In the genomic region with DNA sequence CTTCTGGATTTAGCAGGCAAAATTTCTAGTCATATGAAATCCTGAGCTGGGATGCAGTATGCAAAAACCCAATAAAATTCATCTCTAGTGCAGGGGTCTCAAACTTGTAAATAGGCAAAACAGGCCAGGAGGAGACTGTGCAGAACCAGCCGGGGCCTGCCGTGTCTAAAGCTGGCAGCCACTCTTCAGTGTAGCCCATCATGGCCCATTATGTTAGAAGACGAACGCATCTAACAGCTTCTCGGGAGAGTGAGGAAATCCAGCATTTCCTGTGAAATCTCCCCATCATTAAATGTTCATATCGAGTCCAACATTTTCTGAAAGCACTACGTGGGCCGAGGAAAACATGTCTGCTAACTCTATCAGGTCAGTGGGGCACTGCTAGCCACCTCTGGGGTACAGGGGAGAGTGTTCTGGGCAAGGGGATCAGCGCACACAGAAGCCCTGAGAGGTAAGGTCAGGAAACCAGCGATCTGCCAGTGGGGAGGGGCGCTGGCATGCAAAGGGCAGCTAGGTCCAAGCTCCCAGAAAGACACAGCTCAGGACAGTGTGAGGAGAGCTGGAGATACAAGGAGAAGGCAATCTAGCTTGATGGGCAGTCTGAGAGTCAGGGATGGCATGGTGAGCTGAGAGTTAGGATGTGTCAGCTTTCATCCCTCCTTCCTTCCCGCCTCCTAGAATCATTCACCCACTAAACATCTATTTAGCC, we compare ENCODE assay signal across 9 cellular contexts.
DNase-seq lines count a peak whose midpoint lies in the region; ATAC-seq and TF ChIP-seq lines count a peak whose summit lies in the region.
"Had no signal": no experiment of that assay in that cellular context is flagged by ENCODE, and none has a peak within 500 bp of the region (broad histone marks: within the 10 kb centered on the region; RNA-seq: fewer than 3 reads in every experiment).

No MANE protein-coding gene starts in this region.

- POLR2A ChIA-PET in activated B cell treated with CpG ODN at 0.5 μM for 24 hours (lab: Charles Lee): interaction anchor here (0.6 kb wide), 1 partner anchor 1311 kb away, joined by 3 read pairs; no protein-coding TSS in a partner anchor

- H3K9me3 Mint-ChIP-seq in HFFc6 (no peaks in the 10 kb centered on the region), activated B cell treated with CpG ODN at 0.5 μM for 24 hours (no peaks in the 10 kb centered on the region)
- H3K9me3 Mint-ChIP-seq: naive thymus-derived CD8-positive, alpha-beta T cell had no signal

- H3K9ac ChIP-seq in iPS-20b (ENCODE audit: low read depth, low read length) (peak overlapping the region; percentile 45), smooth muscle cell (ENCODE audit: low read depth) (no peak overlapping the region)

- H3K27ac Mint-ChIP-seq in HFFc6: 0 out of 2 replicates have a peak overlapping the region, but pooled peaks have one; percentile 22
- H3K27ac Mint-ChIP-seq in activated B cell treated with CpG ODN at 0.5 μM for 24 hours: peak overlapping the region; percentile 59

- ATAC-seq in activated B cell treated with CpG ODN at 0.5 μM for 24 hours (ENCODE audit: low read depth) (no peak), HG02884 (IDR thresholded peaks at IDR 0.05; ENCODE audit: unreplicated experiment) (no peak), omental fat pad (ENCODE audit: low FRiP score) (no peak)
- ATAC-seq: naive thymus-derived CD8-positive, alpha-beta T cell had no signal

- intact Hi-C loops in activated B cell treated with CpG ODN at 0.5 μM for 24 hours (cut with micrococcal nuclease): no loop called here

- H3K4me3 ChIP-seq in iPS-20b (ENCODE audit: low read length) (no peak overlapping the region), smooth muscle cell (no peak overlapping the region)

- H3K9me3 ChIP-seq in iPS-20b (ENCODE audit: insufficient read depth, low read depth, low read length) (no peaks in the 10 kb centered on the region), smooth muscle cell (replicated peaks; ENCODE audit: low read depth) (no peaks in the 10 kb centered on the region)

- no peaks in the 10 kb centered on the region for H3K36me3 ChIP-seq in iPS-20b (ENCODE audit: insufficient read depth, low read depth, low read length)
- no peaks in the 10 kb centered on the region for H3K36me3 ChIP-seq in smooth muscle cell (ENCODE audit: low read depth)

- H2AFZ ChIP-seq in smooth muscle cell (ENCODE audit: low read depth): no peak overlapping the region

- TF ChIP-seq CTCF in HFFc6 (IDR thresholded peaks at IDR 0.05) (no peak), activated B cell treated with CpG ODN at 0.5 μM for 24 hours (IDR thresholded peaks at IDR 0.05) (no peak), smooth muscle cell (IDR thresholded peaks at IDR 0.05; ENCODE audit: borderline replicate concordance, insufficient read depth, poor library complexity, severe bottlenecking) (no peak), omental fat pad (IDR thresholded peaks at IDR 0.05) (no peak)

- H3K36me3 Mint-ChIP-seq in HFFc6 (ENCODE audit: low read depth) (no peaks in the 10 kb centered on the region), activated B cell treated with CpG ODN at 0.5 μM for 24 hours (ENCODE audit: low read depth) (peaks cover 53% of the 10 kb centered on the region)

- peaks cover 11% of the 10 kb centered on the region; the same call in 1 of the 2 replicates for H3K4me1 ChIP-seq in iPS-20b (ENCODE audit: insufficient read depth, low read length)
- peaks cover 46% of the 10 kb centered on the region for H3K4me1 ChIP-seq in smooth muscle cell (ENCODE audit: low read depth)

- H3K4me3 Mint-ChIP-seq in HFFc6 (no peak overlapping the region), activated B cell treated with CpG ODN at 0.5 μM for 24 hours (no peak overlapping the region)
- H3K4me3 Mint-ChIP-seq: naive thymus-derived CD8-positive, alpha-beta T cell had no signal

- DNase-seq in HFFc6 (no peak), activated B cell treated with CpG ODN at 0.5 μM for 24 hours (no peak), smooth muscle cell (lab: John Stamatoyannopoulos, UW; ENCODE audit: unreplicated experiment) (no peak), AG08396 (ENCODE audit: low spot score) (no peak), omental fat pad (ENCODE audit: low spot score) (no peak)
- DNase-seq: naive thymus-derived CD8-positive, alpha-beta T cell; stimulated activated CD4-positive, alpha-beta T cell treated with anti-CD3 and anti-CD28 coated beads, Interleukin-15, amount 100 ng/mL, for 24 hours had no signal

- H3K79me2 ChIP-seq in smooth muscle cell (ENCODE audit: low read depth): no peaks in the 10 kb centered on the region

- H3K27me3 ChIP-seq in iPS-20b (ENCODE audit: insufficient read depth, low read length) (no peaks in the 10 kb centered on the region), smooth muscle cell (ENCODE audit: low read depth) (no peaks in the 10 kb centered on the region)

- CTCF ChIA-PET in activated B cell treated with CpG ODN at 0.5 μM for 24 hours (lab: Charles Lee): interaction anchor here (1.3 kb wide), 1 partner anchor 27 kb away, joined by 4 read pairs; no protein-coding TSS in a partner anchor

- peak overlapping the region; percentile 66 for H3K4me2 ChIP-seq in smooth muscle cell

- 70% methylated on average over 12 of the region's 12 CpGs for WGBS in smooth muscle cell (ENCODE audit: low lambda C conversion rate)

- no peaks in the 10 kb centered on the region for H4K20me1 ChIP-seq in smooth muscle cell (ENCODE audit: low read depth)

- H3K27ac ChIP-seq in iPS-20b (ENCODE audit: low read length) (peak overlapping the region; percentile 37), smooth muscle cell (ENCODE audit: low read depth) (no peak overlapping the region)

- peaks cover 7% of the 10 kb centered on the region for H3F3A ChIP-seq in smooth muscle cell (ENCODE audit: low read depth)

- H3K4me1 Mint-ChIP-seq in HFFc6 (ENCODE audit: low read depth) (peaks cover 18% of the 10 kb centered on the region; the same call in 1 of the 2 replicates), activated B cell treated with CpG ODN at 0.5 μM for 24 hours (no peaks in the 10 kb centered on the region)

- H3K27me3 Mint-ChIP-seq in HFFc6 (ENCODE audit: insufficient read depth) (peaks cover 6% of the 10 kb centered on the region), activated B cell treated with CpG ODN at 0.5 μM for 24 hours (no peaks in the 10 kb centered on the region)
- H3K27me3 Mint-ChIP-seq: naive thymus-derived CD8-positive, alpha-beta T cell had no signal
